Comparison of ENCODE assay signal across 36 cellular contexts in genomic region chr15:52128568-52128967, GRCh38. TPM values are rescaled to one million over a fixed set of nuclear protein-coding genes. Genes with fewer than 3 reads are reported as not detected.
"Had no signal": no experiment of that assay in that cellular context is flagged by ENCODE, and none has a peak within 500 bp of the region (broad histone marks: within the 10 kb centered on the region; RNA-seq: fewer than 3 reads in every experiment).

No MANE protein-coding gene starts in this region.

- DNase-seq: activated CD4-positive, alpha-beta memory T cell treated with anti-CD3 and anti-CD28 coated beads for 36 hours; activated CD4-positive, alpha-beta T cell treated with anti-CD3 and anti-CD28 coated beads for 36 hours; activated CD4-positive, alpha-beta T cell treated with anti-CD3 and anti-CD28 coated beads, Interleukin-2, amount 10 ng/mL, durations not matched to agents 24 days and 14 days; activated CD4-positive, CD25-positive, alpha-beta regulatory T cell; activated CD4-positive, CD25-positive, alpha-beta regulatory T cell treated with anti-CD3 and anti-CD28 coated beads, Interleukin-2, amount 50 U/mL, for 72 hours; activated CD8-positive, alpha-beta memory T cell treated with anti-CD3 and anti-CD28 coated beads, Interleukin-2, amount 10 ng/mL, durations not matched to agents 7 days and 5 days; activated CD8-positive, alpha-beta memory T cell treated with anti-CD3 and anti-CD28 coated beads, Interleukin-2, amount 50 U/mL, for 4 hours; activated CD8-positive, alpha-beta T cell treated with anti-CD3 and anti-CD28 coated beads, Interleukin-2, amount 10 ng/mL, durations not matched to agents 7 days and 5 days; activated effector memory CD4-positive, alpha-beta T cell treated with anti-CD3 and anti-CD28 coated beads, Interleukin-2, amount 50 U/mL, for 16 hours; activated naive CD4-positive, alpha-beta T cell treated with anti-CD3 and anti-CD28 coated beads for 36 hours; activated naive CD8-positive, alpha-beta T cell treated with anti-CD3 and anti-CD28 coated beads for 36 hours; activated naive CD8-positive, alpha-beta T cell treated with anti-CD3 and anti-CD28 coated beads, Interleukin-2, amount 50 U/mL, for 24 hours; activated T-cell treated with anti-CD3 and anti-CD28 coated beads, Interleukin-2, amount 50 U/mL, for 1 hour; activated T-cell treated with anti-CD3 and anti-CD28 coated beads, Interleukin-2, amount 50 U/mL, for 48 hours; amygdala; aorta; body of pancreas; cortex of kidney; dermis blood vessel endothelial cell; effector CD4-positive, alpha-beta T cell; effector memory CD8-positive, alpha-beta T cell; erythroblast; foreskin keratinocyte; gastrocnemius medialis; glutamatergic neuron; heart left ventricle; T1000 had no signal

- H3K27ac ChIP-seq: adrenal gland, body of pancreas, esophagus muscularis mucosa, foreskin keratinocyte, gastrocnemius medialis, heart left ventricle had no signal

- H3K36me3 Mint-ChIP-seq: activated CD4-positive, alpha-beta memory T cell treated with anti-CD3 and anti-CD28 coated beads for 36 hours; activated naive CD8-positive, alpha-beta T cell treated with anti-CD3 and anti-CD28 coated beads for 36 hours had no signal

- H3K27ac Mint-ChIP-seq: activated CD4-positive, alpha-beta memory T cell treated with anti-CD3 and anti-CD28 coated beads for 36 hours; activated CD4-positive, alpha-beta T cell treated with anti-CD3 and anti-CD28 coated beads for 36 hours; activated CD4-positive, alpha-beta T cell treated with anti-CD3 and anti-CD28 coated beads, Interleukin-2, amount 10 ng/mL, durations not matched to agents 24 days and 14 days; activated CD8-positive, alpha-beta memory T cell treated with anti-CD3 and anti-CD28 coated beads, Interleukin-2, amount 10 ng/mL, durations not matched to agents 7 days and 5 days; activated CD8-positive, alpha-beta T cell treated with anti-CD3 and anti-CD28 coated beads, Interleukin-2, amount 10 ng/mL, durations not matched to agents 7 days and 5 days; activated naive CD4-positive, alpha-beta T cell treated with anti-CD3 and anti-CD28 coated beads for 36 hours; activated naive CD4-positive, alpha-beta T cell treated with anti-CD3 and anti-CD28 coated beads, Interleukin-2, amount 50 U/mL, for 24 hours; activated naive CD8-positive, alpha-beta T cell treated with anti-CD3 and anti-CD28 coated beads, Interleukin-2, amount 50 U/mL, for 24 hours; activated T-helper 1 cell treated with anti-CD3 and anti-CD28 coated beads, Interleukin-12 subunit alpha, Interleukin-12 subunit beta, Interleukin-2, Interleukin-4 antibody, amounts not matched to agents 30 ng/mL and 10 ng/mL and 1 ng/mL, durations not matched to agents 14 hours and 24 hours and 36 hours; activated T-helper 2 cell treated with anti-CD3 and anti-CD28 coated beads, Interferon-gamma antibody, Interleukin-2, Interleukin-4, amounts not matched to agents 10 μg/mL and 5 μg/mL and 100 μg/mL, durations not matched to agents 14 hours and 24 hours and 36 hours; T-helper 1 cell treated with Interleukin-12 subunit alpha and Interleukin-12 subunit beta and Interleukin-4 antibody, amounts not matched to agents 30 μg/mL and 1 μg/mL, for 36 hours; T-helper 2 cell treated with Interferon-gamma antibody and Interleukin-4, amounts not matched to agents 5 μg/mL and 100 μg/mL, for 36 hours had no signal

- H3K4me3 ChIP-seq: adrenal gland, body of pancreas, esophagus muscularis mucosa, gastrocnemius medialis, heart left ventricle had no signal

- H3K4me1 Mint-ChIP-seq: activated CD4-positive, alpha-beta T cell treated with anti-CD3 and anti-CD28 coated beads, Interleukin-2, amount 10 ng/mL, durations not matched to agents 24 days and 14 days; activated naive CD4-positive, alpha-beta T cell treated with anti-CD3 and anti-CD28 coated beads, Interleukin-2, amount 50 U/mL, for 24 hours; activated naive CD8-positive, alpha-beta T cell treated with anti-CD3 and anti-CD28 coated beads for 36 hours; activated naive CD8-positive, alpha-beta T cell treated with anti-CD3 and anti-CD28 coated beads, Interleukin-2, amount 50 U/mL, for 24 hours had no signal

- H3K36me3 ChIP-seq: adrenal gland, gastrocnemius medialis had no signal

- FAIRE-seq: colon had no signal

- H3K27me3 Mint-ChIP-seq: activated CD4-positive, alpha-beta memory T cell treated with anti-CD3 and anti-CD28 coated beads for 36 hours; activated CD4-positive, alpha-beta T cell treated with anti-CD3 and anti-CD28 coated beads for 36 hours; activated CD4-positive, alpha-beta T cell treated with anti-CD3 and anti-CD28 coated beads, Interleukin-2, amount 10 ng/mL, durations not matched to agents 24 days and 14 days; activated CD8-positive, alpha-beta memory T cell treated with anti-CD3 and anti-CD28 coated beads, Interleukin-2, amount 10 ng/mL, durations not matched to agents 7 days and 5 days; activated naive CD4-positive, alpha-beta T cell treated with anti-CD3 and anti-CD28 coated beads, Interleukin-2, amount 50 U/mL, for 24 hours; activated naive CD8-positive, alpha-beta T cell treated with anti-CD3 and anti-CD28 coated beads for 36 hours; activated naive CD8-positive, alpha-beta T cell treated with anti-CD3 and anti-CD28 coated beads, Interleukin-2, amount 50 U/mL, for 24 hours; effector memory CD8-positive, alpha-beta T cell had no signal

- H3K9me3 ChIP-seq: adrenal gland, body of pancreas, esophagus muscularis mucosa, gastrocnemius medialis had no signal

- H3K9me3 Mint-ChIP-seq: activated CD4-positive, alpha-beta memory T cell treated with anti-CD3 and anti-CD28 coated beads for 36 hours; activated CD4-positive, alpha-beta T cell treated with anti-CD3 and anti-CD28 coated beads, Interleukin-2, amount 10 ng/mL, durations not matched to agents 24 days and 14 days; activated naive CD4-positive, alpha-beta T cell treated with anti-CD3 and anti-CD28 coated beads for 36 hours; activated naive CD4-positive, alpha-beta T cell treated with anti-CD3 and anti-CD28 coated beads, Interleukin-2, amount 50 U/mL, for 24 hours; activated naive CD8-positive, alpha-beta T cell treated with anti-CD3 and anti-CD28 coated beads for 36 hours; activated naive CD8-positive, alpha-beta T cell treated with anti-CD3 and anti-CD28 coated beads, Interleukin-2, amount 50 U/mL, for 24 hours; activated T-helper 1 cell treated with anti-CD3 and anti-CD28 coated beads, Interleukin-12 subunit alpha, Interleukin-12 subunit beta, Interleukin-2, Interleukin-4 antibody, amounts not matched to agents 30 ng/mL and 10 ng/mL and 1 ng/mL, durations not matched to agents 14 hours and 24 hours and 36 hours; activated T-helper 2 cell treated with anti-CD3 and anti-CD28 coated beads, Interferon-gamma antibody, Interleukin-2, Interleukin-4, amounts not matched to agents 10 μg/mL and 5 μg/mL and 100 μg/mL, durations not matched to agents 14 hours and 24 hours and 36 hours; effector memory CD8-positive, alpha-beta T cell; T-helper 1 cell treated with Interleukin-12 subunit alpha and Interleukin-12 subunit beta and Interleukin-4 antibody, amounts not matched to agents 30 μg/mL and 1 μg/mL, for 36 hours; T-helper 2 cell treated with Interferon-gamma antibody and Interleukin-4, amounts not matched to agents 5 μg/mL and 100 μg/mL, for 36 hours had no signal

- H3K27me3 ChIP-seq: adrenal gland, body of pancreas, esophagus muscularis mucosa, foreskin keratinocyte, gastrocnemius medialis, heart left ventricle had no signal

- H3K4me1 ChIP-seq: adrenal gland, esophagus muscularis mucosa, gastrocnemius medialis, heart left ventricle had no signal

- H3K4me3 Mint-ChIP-seq: activated CD4-positive, alpha-beta memory T cell treated with anti-CD3 and anti-CD28 coated beads for 36 hours; activated CD4-positive, alpha-beta T cell treated with anti-CD3 and anti-CD28 coated beads for 36 hours; activated CD4-positive, alpha-beta T cell treated with anti-CD3 and anti-CD28 coated beads, Interleukin-2, amount 10 ng/mL, durations not matched to agents 24 days and 14 days; activated CD8-positive, alpha-beta memory T cell treated with anti-CD3 and anti-CD28 coated beads, Interleukin-2, amount 10 ng/mL, durations not matched to agents 7 days and 5 days; activated CD8-positive, alpha-beta T cell treated with anti-CD3 and anti-CD28 coated beads, Interleukin-2, amount 10 ng/mL, durations not matched to agents 7 days and 5 days; activated naive CD4-positive, alpha-beta T cell treated with anti-CD3 and anti-CD28 coated beads for 36 hours; activated naive CD4-positive, alpha-beta T cell treated with anti-CD3 and anti-CD28 coated beads, Interleukin-2, amount 50 U/mL, for 24 hours; activated naive CD8-positive, alpha-beta T cell treated with anti-CD3 and anti-CD28 coated beads for 36 hours; activated naive CD8-positive, alpha-beta T cell treated with anti-CD3 and anti-CD28 coated beads, Interleukin-2, amount 50 U/mL, for 24 hours; activated T-helper 1 cell treated with anti-CD3 and anti-CD28 coated beads, Interleukin-12 subunit alpha, Interleukin-12 subunit beta, Interleukin-2, Interleukin-4 antibody, amounts not matched to agents 30 ng/mL and 10 ng/mL and 1 ng/mL, durations not matched to agents 14 hours and 24 hours and 36 hours; effector memory CD8-positive, alpha-beta T cell; T-helper 1 cell treated with Interleukin-12 subunit alpha and Interleukin-12 subunit beta and Interleukin-4 antibody, amounts not matched to agents 30 μg/mL and 1 μg/mL, for 36 hours; T-helper 2 cell treated with Interferon-gamma antibody and Interleukin-4, amounts not matched to agents 5 μg/mL and 100 μg/mL, for 36 hours had no signal

- ATAC-seq: activated CD4-positive, alpha-beta T cell treated with anti-CD3 and anti-CD28 coated beads for 36 hours; activated CD8-positive, alpha-beta memory T cell treated with anti-CD3 and anti-CD28 coated beads, Interleukin-2, amount 10 ng/mL, durations not matched to agents 7 days and 5 days; activated CD8-positive, alpha-beta T cell treated with anti-CD3 and anti-CD28 coated beads, Interleukin-2, amount 10 ng/mL, durations not matched to agents 7 days and 5 days; activated naive CD8-positive, alpha-beta T cell treated with anti-CD3 and anti-CD28 coated beads, Interleukin-2, amount 50 U/mL, for 24 hours; body of pancreas; effector memory CD8-positive, alpha-beta T cell; foreskin keratinocyte; gastrocnemius medialis; heart left ventricle had no signal

RNA-seq across cellular contexts. Expression of gene BCL2L10, which starts 16.0 kb away (rescaled TPM):
- total RNA-seq: activated CD4-positive, alpha-beta memory T cell treated with anti-CD3 and anti-CD28 coated beads for 36 hours; activated CD4-positive, alpha-beta T cell treated with anti-CD3 and anti-CD28 coated beads for 36 hours; activated CD4-positive, alpha-beta T cell treated with anti-CD3 and anti-CD28 coated beads, Interleukin-2, amount 10 ng/mL, durations not matched to agents 24 days and 14 days; activated CD8-positive, alpha-beta memory T cell treated with anti-CD3 and anti-CD28 coated beads, Interleukin-2, amount 10 ng/mL, durations not matched to agents 7 days and 5 days; activated naive CD4-positive, alpha-beta T cell treated with anti-CD3 and anti-CD28 coated beads for 36 hours; activated naive CD8-positive, alpha-beta T cell treated with anti-CD3 and anti-CD28 coated beads for 36 hours; activated T-helper 1 cell treated with anti-CD3 and anti-CD28 coated beads, Interleukin-12 subunit alpha, Interleukin-12 subunit beta, Interleukin-2, Interleukin-4 antibody, amounts not matched to agents 30 ng/mL and 10 ng/mL and 1 ng/mL, durations not matched to agents 14 hours and 24 hours and 36 hours; activated T-helper 2 cell treated with anti-CD3 and anti-CD28 coated beads, Interferon-gamma antibody, Interleukin-2, Interleukin-4, amounts not matched to agents 10 μg/mL and 5 μg/mL and 100 μg/mL, durations not matched to agents 14 hours and 24 hours and 36 hours; aorta; chondrocyte; gastrocnemius medialis had no signal
- polyA plus RNA-seq: aorta, heart left ventricle had no signal
